In genomic region chr1:24022611-24023359, GRCh38 we compare ENCODE assay signal across 11 cellular contexts. TPM values are rescaled to one million over a fixed set of nuclear protein-coding genes. Genes with fewer than 3 reads are reported as not detected.
DNase-seq lines count a peak whose midpoint lies in the region; ATAC-seq, FAIRE-seq and TF ChIP-seq lines count a peak whose summit lies in the region.
"Had no signal": no experiment of that assay in that cellular context is flagged by ENCODE, and none has a peak within 500 bp of the region (broad histone marks: within the 10 kb centered on the region; RNA-seq: fewer than 3 reads in every experiment).

No MANE protein-coding gene starts in this region.

- no peaks in the 10 kb centered on the region for H3K9me3 ChIP-seq in A549
- no peaks in the 10 kb centered on the region for H3K9me3 ChIP-seq in HUES48 (ENCODE audit: control insufficient read depth, insufficient read depth, low read length)
- H3K9me3 ChIP-seq in mucosa of descending colon, result no peaks in the 10 kb centered on the region
- H3K9me3 ChIP-seq in Karpas-422 (ENCODE audit: low read length), result no peaks in the 10 kb centered on the region

- TF ChIP-seq RAD21 in A549 (conservative IDR thresholded peaks at IDR 0.05 in 1 of 2, IDR thresholded peaks at IDR 0.05 in 1 of 2), result no peak

- peaks cover 55% of the 10 kb centered on the region for H3K4me1 ChIP-seq in A549
- peaks cover 13% of the 10 kb centered on the region for H3K4me1 ChIP-seq in HUES48 (ENCODE audit: control insufficient read depth, insufficient read depth, low read length)
- H3K4me1 ChIP-seq in mucosa of descending colon (ENCODE audit: low read depth), result peaks cover 41% of the 10 kb centered on the region
- 0 out of 2 replicates have a peak, but pooled peaks cover 3% of the 10 kb centered on the region for H3K4me1 ChIP-seq in Karpas-422 (ENCODE audit: low read length)

- DNase-seq in A549 (ENCODE audit: low read depth in 1 of 2, low spot score in 1 of 2) (peak; percentile 74 to 79), cerebellar cortex (ENCODE audit: low spot score) (peak; percentile 60), mucosa of descending colon (peak in 1 of 3 donors; percentile 45), Karpas-422 (no peak), putamen (ENCODE audit: low spot score) (no peak), GM12892 (ENCODE audit: insufficient read length) (no peak)
- no peak for DNase-seq in stimulated activated naive CD4-positive, alpha-beta T cell (lab: John Stamatoyannopoulos, UW)
- DNase-seq: caudate nucleus; CD4-positive, alpha-beta T cell; NCI-H446 treated with DMSO at 0.1 percent for 48 hours had no signal

- H3K27me3 ChIP-seq in HUES48 (ENCODE audit: control insufficient read depth, insufficient read depth, low read length), result no peaks in the 10 kb centered on the region
- H3K27me3 ChIP-seq in Karpas-422 (ENCODE audit: low read length), result no peaks in the 10 kb centered on the region

- intact Hi-C loops in mucosa of descending colon (cut with DNase I, micrococcal nuclease), result loop anchor here in 1 of 2 donors (5.0 to 10.0 kb wide), 3 partner anchors 45 to 218 kb away; partner anchors contain the start of genes GALE and PNRC2

- ATAC-seq in A549 (peak; percentile 73 to 84), mucosa of descending colon (peak; percentile 47)

- TF ChIP-seq POLR2A in A549 (IDR thresholded peaks at IDR 0.05; ENCODE audit: low read length) (no peak), GM12892 (IDR thresholded peaks at IDR 0.05; ENCODE audit: low read depth, low read length) (no peak)

- FAIRE-seq in A549 (lab: Jason Lieb, UNC) (no peak), GM12892 (lab: Jason Lieb, UNC) (no peak)

- POLR2A ChIA-PET in A549 (lab: Yijun Ruan, JAX), result interaction anchor here (0.6 kb wide), 2 partner anchors 44 to 71 kb away, joined by 3 to 6 read pairs; no protein-coding TSS in a partner anchor

- H3K9ac ChIP-seq in HUES48 (ENCODE audit: low read depth, low read length) (no peak overlapping the region; the same call in 1 of the 2 replicates), Karpas-422 (ENCODE audit: low read length) (no peak overlapping the region)

- TF ChIP-seq EP300 in A549 (IDR thresholded peaks at IDR 0.05), result no peak

- CTCF ChIA-PET in A549 (lab: Yijun Ruan, JAX), result interaction anchor here (0.8 to 1.6 kb wide), 4 partner anchors 20 to 45 kb away, joined by 3 to 4 read pairs (median 3); partner anchors contain the start of gene SRSF10

- H3K4me2 ChIP-seq in A549 (peak overlapping the region; percentile 78), Karpas-422 (ENCODE audit: low read depth, low read length, poor library complexity, severe bottlenecking) (no peak overlapping the region)

- no peaks in the 10 kb centered on the region for H3K79me2 ChIP-seq in Karpas-422 (ENCODE audit: low read length)

- TF ChIP-seq CTCF in A549 (IDR thresholded peaks at IDR 0.05), result no peak
- TF ChIP-seq CTCF in mucosa of descending colon (IDR thresholded peaks at IDR 0.05), result no peak

- 60% methylated on average over 3 of the region's 3 CpGs for WGBS in A549 (ENCODE audit: missing lambda C conversion rate)

- H3K27ac ChIP-seq in A549, result peak overlapping the region; percentile 96 to 99
- peak overlapping the region; percentile 72 for H3K27ac ChIP-seq in HUES48 (ENCODE audit: low read depth, low read length)
- H3K27ac ChIP-seq in Karpas-422 (ENCODE audit: low read length), result no peak overlapping the region

- H3K4me3 ChIP-seq in A549 (no peak overlapping the region), HUES48 (ENCODE audit: low read depth, low read length) (no peak overlapping the region), mucosa of descending colon (no peak overlapping the region), Karpas-422 (ENCODE audit: low read length) (no peak overlapping the region)

- H3K36me3 ChIP-seq in HUES48 (ENCODE audit: control insufficient read depth, insufficient read depth, low read length), result no peaks in the 10 kb centered on the region
- H3K36me3 ChIP-seq in mucosa of descending colon (ENCODE audit: low read depth), result no peaks in the 10 kb centered on the region
- H3K36me3 ChIP-seq in Karpas-422 (ENCODE audit: insufficient read depth, low read length), result no peaks in the 10 kb centered on the region

- H2AFZ ChIP-seq in Karpas-422 (ENCODE audit: low read length), result no peak overlapping the region

- H3K9me2 ChIP-seq in Karpas-422 (replicated peaks; ENCODE audit: insufficient read depth, low read length), result no peaks in the 10 kb centered on the region

- H4K20me1 ChIP-seq in Karpas-422 (ENCODE audit: insufficient read depth, low read depth, low read length), result no peaks in the 10 kb centered on the region

TF ChIP-seq in A549, 52 proteins besides CTCF, POLR2A, EP300 and RAD21 (continues in another document):
- TF ChIP-seq BCL3 (IDR thresholded peaks at IDR 0.05) (no peak), ATOH8 (CRISPR knock-in tag; IDR thresholded peaks at IDR 0.05; ENCODE audit: low read depth) (no peak), HOXB5 (CRISPR knock-in tag; IDR thresholded peaks at IDR 0.05) (no peak), HOXA7 (CRISPR knock-in tag; IDR thresholded peaks at IDR 0.05) (no peak), KDM5A (IDR thresholded peaks at IDR 0.05) (no peak), FOSL2 (IDR thresholded peaks at IDR 0.05) (no peak), FOSL2 (CRISPR knock-in tag; IDR thresholded peaks at IDR 0.05) (peak; percentile 63), GATA3 (IDR thresholded peaks at IDR 0.05; ENCODE audit: borderline replicate concordance) (no peak), REST (IDR thresholded peaks at IDR 0.05) (no peak), MAX (IDR thresholded peaks at IDR 0.05) (peak; percentile 42), NPAS2 (CRISPR knock-in tag; IDR thresholded peaks at IDR 0.05; ENCODE audit: borderline replicate concordance) (no peak), ZSCAN20 (CRISPR knock-in tag; IDR thresholded peaks at IDR 0.05) (no peak), POLR2AphosphoS2 (conservative IDR thresholded peaks at IDR 0.05; ENCODE audit: low read length) (no peak), CBX2 (IDR thresholded peaks at IDR 0.05; ENCODE audit: borderline replicate concordance, low read depth) (no peak), JUN (IDR thresholded peaks at IDR 0.05) (no peak)

RNA-seq across cellular contexts. Expression of gene SRSF10, which starts 42.7 kb away (rescaled TPM):
- 119 and 180 TPM in 2 replicates for polyA plus RNA-seq in A549 (2011; rRNA removed)
- polyA plus RNA-seq in A549 (2012; cell fraction: cytosol; rRNA removed), result 79.7 and 102 TPM in 2 replicates
- polyA plus RNA-seq in A549 (2012; cell fraction: nucleus; rRNA removed), result 74.1 and 125 TPM in 2 replicates
- polyA plus RNA-seq in A549 (2017; fragmentation: RNase III; extraction: RNeasy Plus Mini Kit Qiagen cat#74134 plus additional on column Dnase treatment), result 140 to 141 TPM (median 141 TPM) in 3 replicates
- polyA minus RNA-seq in A549 (2011; rRNA and poly(A)+ RNA removed), result 52.7 and 59.3 TPM in 2 replicates
- total RNA-seq in mucosa of descending colon, result 10 to 100 TPM; 85.8 to 98.0 (median 94.0) TPM
- total RNA-seq in Karpas-422 (2014; rRNA removed; shearing (Covaris generic); ENCODE audit: low replicate concordance), result 87.6 and 150 TPM in 2 replicates
- 157 TPM for polyA plus RNA-seq in GM12892 (2012; ENCODE audit: missing spikeins)

Comparison
In these comparisons a context has a peak if more than half of its experiments do, and no peak if none do; other contexts are left out.
1. DNase-seq: peak in A549 (2 of 2) and cerebellar cortex (single experiment); none in Karpas-422 (single experiment), putamen (single experiment), GM12892 (single experiment) and stimulated activated naive CD4-positive, alpha-beta T cell (0 of 6).